Comparison of ENCODE assay signal across 2 cellular contexts in genomic region chr1:7921766-7922165, GRCh38.
TF ChIP-seq lines count a peak whose summit lies in the region.

No MANE protein-coding gene starts in this region.

TF ChIP-seq in SK-N-SH, 30 proteins besides CTCF, POLR2A, EP300 and RAD21 (continued from another document):
- TF ChIP-seq REST (IDR thresholded peaks at IDR 0.05; ENCODE audit: low read depth, low read length) (no peak), SIN3A (IDR thresholded peaks at IDR 0.05; ENCODE audit: borderline replicate concordance, low read depth, low read length) (no peak), ZBTB33 (IDR thresholded peaks at IDR 0.05; ENCODE audit: borderline replicate concordance, low read depth) (no peak), USF1 (IDR thresholded peaks at IDR 0.05; ENCODE audit: borderline replicate concordance, low read depth) (no peak), RCOR1 (IDR thresholded peaks at IDR 0.05; ENCODE audit: low read length) (no peak)

TF ChIP-seq in SK-N-SH treated with all-trans-retinoic acid at 6 μM for 48 hours, 23 proteins besides CTCF, POLR2A, EP300 and RAD21 (continued from another document):
- no peak for TF ChIP-seq CREB5 (CRISPR knock-in tag; IDR thresholded peaks at IDR 0.05; ENCODE audit: low read depth)
- TF ChIP-seq ESRRG (CRISPR knock-in tag; IDR thresholded peaks at IDR 0.05), result no peak
- TF ChIP-seq TSHZ2 (CRISPR knock-in tag; IDR thresholded peaks at IDR 0.05), result no peak
- no peak for TF ChIP-seq POU6F1 (CRISPR knock-in tag; IDR thresholded peaks at IDR 0.05; ENCODE audit: borderline replicate concordance, low read depth)
- no peak for TF ChIP-seq ISL1 (CRISPR knock-in tag; IDR thresholded peaks at IDR 0.05)
- TF ChIP-seq GLIS3 (CRISPR knock-in tag; IDR thresholded peaks at IDR 0.05), result no peak
- TF ChIP-seq RARB (CRISPR knock-in tag; IDR thresholded peaks at IDR 0.05), result no peak
